11 cellular contexts compared by ENCODE assay signal in the genomic region with DNA sequence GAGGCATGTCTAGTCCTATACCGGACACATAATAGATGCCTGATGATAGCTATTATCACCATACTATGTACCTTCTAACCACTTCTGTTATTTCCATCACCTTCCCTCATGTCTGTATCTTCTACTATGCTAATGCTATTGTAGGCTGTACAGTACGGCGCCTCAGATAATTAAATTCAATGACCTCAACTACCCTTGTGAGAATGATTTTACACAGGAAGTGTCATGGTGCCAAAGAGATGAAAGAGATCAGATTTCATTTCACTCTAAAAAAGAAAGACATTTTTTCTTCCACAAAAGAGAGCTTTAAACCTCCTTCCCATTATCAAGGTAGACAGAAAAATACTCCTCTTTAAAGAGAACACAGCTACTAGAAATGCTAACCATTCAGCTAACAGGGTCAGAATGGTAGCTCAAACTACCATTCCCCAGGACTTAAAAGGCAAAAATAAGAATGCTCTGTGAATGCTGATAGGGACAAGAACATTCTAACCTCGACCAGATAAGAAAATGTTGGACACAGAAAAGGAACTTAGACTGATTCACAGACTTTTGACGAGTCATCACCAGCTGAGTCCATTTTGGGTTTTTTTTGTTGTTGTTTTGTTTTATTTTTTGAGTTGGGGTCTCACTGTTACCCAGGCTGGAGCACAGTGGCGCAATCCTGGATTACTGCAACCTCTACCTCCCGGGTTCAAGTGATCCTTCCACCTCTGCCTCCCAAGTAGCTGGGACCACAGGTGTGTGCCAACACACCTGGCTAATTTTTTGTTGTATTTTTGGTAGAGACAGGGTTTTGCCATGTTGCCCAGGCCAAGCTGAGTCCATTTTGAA.
DNase-seq lines count a peak whose midpoint lies in the region; ATAC-seq and TF ChIP-seq lines count a peak whose summit lies in the region.
"Had no signal": no experiment of that assay in that cellular context is flagged by ENCODE, and none has a peak within 500 bp of the region (broad histone marks: within the 10 kb centered on the region; RNA-seq: fewer than 3 reads in every experiment).

No MANE protein-coding gene starts in this region.

- H3K27ac Mint-ChIP-seq in T-helper 17 cell = no peak overlapping the region

- no peak overlapping the region for H3K9ac ChIP-seq in fibroblast of lung (ENCODE audit: insufficient read depth, low read length)

- no peaks in the 10 kb centered on the region for H4K20me1 ChIP-seq in fibroblast of lung (ENCODE audit: control insufficient read depth, extremely low read depth, insufficient read depth, low read length)

- no peak for TF ChIP-seq CTCF in heart left ventricle (IDR thresholded peaks at IDR 0.05)
- no peak for TF ChIP-seq CTCF in fibroblast of lung (conservative IDR thresholded peaks at IDR 0.05 in 1 of 2, IDR thresholded peaks at IDR 0.05 in 1 of 2; ENCODE audit: low read depth in 1 of 2, low read length in 2 of 2)
- no peak for TF ChIP-seq CTCF in transverse colon (IDR thresholded peaks at IDR 0.05)

- WGBS in heart left ventricle, 4 donors = 50 to 54% (median 52%) methylated on average over 7 of the region's 7 CpGs
- 46 to 56% methylated on average over 7 of the region's 7 CpGs for WGBS in transverse colon (ENCODE audit: low coverage in 1 of 2), 2 donors

- DNase-seq in heart left ventricle = no peak
- DNase-seq in left ventricle myocardium superior = no peak
- DNase-seq in OCI-M1 (lab: John Stamatoyannopoulos, UW) = peak; percentile 94
- peak in 1 of 2 donors; percentile 64 for DNase-seq in fibroblast of lung (ENCODE audit: low read depth in 2 of 2)
- no peak for DNase-seq in transverse colon
- no peak for DNase-seq in stimulated activated CD4-positive, alpha-beta T cell treated with anti-CD3 and anti-CD28 coated beads, Interleukin-4, amount 100 ng/mL, for 4 hours
- DNase-seq in T-helper 17 cell = no peak
- DNase-seq: amygdala, NCI-H187 had no signal

- H3K27ac ChIP-seq in heart left ventricle (no peak overlapping the region), fibroblast of lung (ENCODE audit: insufficient read depth, low read length) (peak overlapping the region; percentile 20), transverse colon (peak overlapping the region; percentile 3 to 74 (median 58))
- H3K27ac ChIP-seq: HL-60 had no signal

- H3K36me3 ChIP-seq in heart left ventricle (no peaks in the 10 kb centered on the region), fibroblast of lung (ENCODE audit: control insufficient read depth, insufficient read depth, low read length) (no peaks in the 10 kb centered on the region), transverse colon (no peaks in the 10 kb centered on the region)

- no peak for TF ChIP-seq EP300 in transverse colon (IDR thresholded peaks at IDR 0.05; ENCODE audit: low read depth)

- H3K27me3 ChIP-seq in heart left ventricle (no peaks in the 10 kb centered on the region), fibroblast of lung (ENCODE audit: control insufficient read depth, insufficient read depth, low read length) (no peaks in the 10 kb centered on the region), transverse colon (no peaks in the 10 kb centered on the region)

- no peak overlapping the region for H2AFZ ChIP-seq in fibroblast of lung (ENCODE audit: low read length)

- H3K27me3 Mint-ChIP-seq in T-helper 17 cell = peaks cover 26% of the 10 kb centered on the region

- no peaks in the 10 kb centered on the region for H3K36me3 Mint-ChIP-seq in T-helper 17 cell (ENCODE audit: low read depth)

- no peak overlapping the region for H3K4me3 Mint-ChIP-seq in T-helper 17 cell

- in situ Hi-C loops in transverse colon (cut with MboI; ENCODE audit: low pct_ligation_motif_present in 1 of 4, low pct_unique_long_range_greater_than_20kb in 1 of 4, low sequenced_read_pairs in 3 of 4) = no loop called here

- peaks cover 7% of the 10 kb centered on the region for H3K4me1 Mint-ChIP-seq in T-helper 17 cell

- TF ChIP-seq POLR2A in heart left ventricle (IDR thresholded peaks at IDR 0.05) (no peak), transverse colon (IDR thresholded peaks at IDR 0.05) (no peak)

- H3K4me3 ChIP-seq in heart left ventricle = no peak overlapping the region
- no peak overlapping the region for H3K4me3 ChIP-seq in fibroblast of lung (replicated peaks in 1 of 4; ENCODE audit: control extremely low read depth in 1 of 4, insufficient read depth in 1 of 4, low read depth in 3 of 4, low read length in 4 of 4)
- no peak overlapping the region for H3K4me3 ChIP-seq in transverse colon

- no peaks in the 10 kb centered on the region for H3K9me3 ChIP-seq in heart left ventricle
- no peaks in the 10 kb centered on the region for H3K9me3 ChIP-seq in fibroblast of lung (ENCODE audit: control insufficient read depth, insufficient read depth, low read depth, low read length)
- H3K9me3 ChIP-seq in transverse colon = no peaks in the 10 kb centered on the region
- no peaks in the 10 kb centered on the region for H3K9me3 ChIP-seq in T-helper 17 cell (ENCODE audit: control insufficient read depth, low read length, poor library complexity, severe bottlenecking)

- no peaks in the 10 kb centered on the region for H3K79me2 ChIP-seq in fibroblast of lung (ENCODE audit: control insufficient read depth, insufficient read depth, low read length)

- H3K4me2 ChIP-seq in fibroblast of lung (ENCODE audit: extremely low read depth, insufficient read depth, low read length) = no peak overlapping the region

- H3K4me1 ChIP-seq in heart left ventricle (peaks cover 0 to 14% (median 5%) of the 10 kb centered on the region in 12 donors), fibroblast of lung (ENCODE audit: control insufficient read depth, extremely low read depth, insufficient read depth, low read length) (peaks cover 11% of the 10 kb centered on the region), transverse colon (peaks cover 4 to 36% (median 10%) of the 10 kb centered on the region in 4 donors)

- ATAC-seq in heart left ventricle (peak in 3 of 4 donors; percentile 33 to 60 (median 43)), left ventricle myocardium superior (no peak), HG03108 (IDR thresholded peaks at IDR 0.05; ENCODE audit: unreplicated experiment) (no peak), T-helper 17 cell (no peak)

- intact Hi-C loops in heart left ventricle (cut with DNase I) (no loop called here), left ventricle myocardium superior (cut with micrococcal nuclease) (no loop called here), transverse colon (cut with DNase I; ENCODE audit: low total_unique reads) (no loop called here)

Comparison
In these comparisons a context has a peak if more than half of its experiments do, and no peak if none do; other contexts are left out.
1. ATAC-seq: peak in heart left ventricle (3 of 4); none in left ventricle myocardium superior (single experiment), HG03108 (single experiment) and T-helper 17 cell (single experiment).
2. H3K27ac ChIP-seq: peak in fibroblast of lung (single experiment) and transverse colon (4 of 4); none in heart left ventricle (0 of 12).